In the genomic region with DNA sequence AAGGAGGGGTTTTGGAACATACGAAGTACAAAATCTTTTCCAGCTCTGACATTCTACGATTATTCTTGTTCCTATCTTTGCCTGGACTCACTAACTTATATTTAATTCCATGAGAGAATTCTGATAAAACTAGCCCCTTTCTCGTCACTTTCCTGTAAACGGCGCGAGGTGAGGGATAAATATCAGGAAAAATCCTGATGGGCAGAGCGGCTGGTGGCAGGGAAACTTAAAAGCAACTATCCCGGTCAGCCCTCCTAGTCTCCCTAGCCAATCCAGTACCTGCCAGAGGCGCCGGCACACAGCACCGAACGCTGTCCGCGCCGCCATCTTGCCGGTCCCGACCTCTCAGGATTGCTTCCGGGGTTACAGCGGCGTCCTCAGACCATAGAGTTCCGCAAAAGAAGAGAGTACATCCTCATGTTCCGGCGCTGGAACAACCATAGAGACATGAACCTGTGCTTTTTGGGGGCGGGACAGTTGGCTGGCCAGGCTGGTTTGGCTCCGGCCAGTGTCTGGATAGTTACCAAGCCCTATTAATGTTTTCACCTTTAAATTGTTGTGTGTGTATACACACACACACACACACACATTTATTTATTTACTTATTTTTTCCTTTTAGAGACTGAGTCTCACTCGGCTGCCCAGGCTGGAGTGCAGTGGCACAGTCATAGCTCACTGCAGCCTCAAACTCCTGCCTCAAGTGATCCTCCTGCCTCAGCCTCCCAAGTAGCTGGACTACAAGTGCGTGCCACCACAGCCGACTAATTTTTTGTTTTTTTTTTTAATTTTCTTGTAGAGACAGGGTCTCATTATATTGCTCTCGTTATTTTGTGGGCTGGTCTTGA, we compare ENCODE assay signal across 8 cellular contexts. TPM values are rescaled to one million over a fixed set of nuclear protein-coding genes. Genes with fewer than 3 reads are reported as not detected.
A peak's percentile ranks its signal among the peaks of the same experiment; 100 is the strongest.
DNase-seq lines count a peak whose midpoint lies in the region; ATAC-seq and TF ChIP-seq lines count a peak whose summit lies in the region.

Gene MRPS10 (minus strand): TSS at position 339 of the 845 bp plus-strand sequence. CDS start 12 bp downstream, at position 327.

- TF ChIP-seq CTCF in DOHH2 (IDR thresholded peaks at IDR 0.05; ENCODE audit: low read depth, low read length, poor library complexity, severe bottlenecking): no peak
- TF ChIP-seq CTCF in GM23338 (conservative IDR thresholded peaks at IDR 0.05; ENCODE audit: low read depth in 2 of 2): no peak
- TF ChIP-seq CTCF in fibroblast of lung (conservative IDR thresholded peaks at IDR 0.05 in 1 of 2, IDR thresholded peaks at IDR 0.05 in 1 of 2; ENCODE audit: low read depth in 1 of 2, low read length in 2 of 2): no peak

- H3K4me3 ChIP-seq in DOHH2 (ENCODE audit: low read length) (peak within 1 kb of the TSS; percentile 83), GM23338 (peak within 1 kb of the TSS; percentile 82), fibroblast of lung (replicated peaks in 1 of 4; ENCODE audit: control extremely low read depth in 1 of 4, insufficient read depth in 1 of 4, low read depth in 3 of 4, low read length in 4 of 4) (peak within 1 kb of the TSS; percentile 79 to 100 (median 95))
- H3K4me3 ChIP-seq in naive thymus-derived CD4-positive, alpha-beta T cell (ENCODE audit: low read length): peak within 1 kb of the TSS; percentile 96

- H3K9me2 ChIP-seq in DOHH2 (replicated peaks; ENCODE audit: control insufficient read depth, low read length): no peaks in the 10 kb centered on the region
- H3K9me2 ChIP-seq in GM23338 (ENCODE audit: insufficient read depth): no peaks in the 10 kb centered on the region

- no peaks in the 10 kb centered on the region for H3K9me3 ChIP-seq in DOHH2 (ENCODE audit: control insufficient read depth, insufficient read depth, low read length)
- H3K9me3 ChIP-seq in fibroblast of lung (ENCODE audit: control insufficient read depth, insufficient read depth, low read depth, low read length): no peaks in the 10 kb centered on the region
- no peaks in the 10 kb centered on the region for H3K9me3 ChIP-seq in naive thymus-derived CD4-positive, alpha-beta T cell (ENCODE audit: control insufficient read depth in 2 of 3, low read length in 3 of 3)

- H3K36me3 ChIP-seq in DOHH2 (ENCODE audit: control insufficient read depth, low read length): peaks cover 24% of the 10 kb centered on the region
- H3K36me3 ChIP-seq in GM23338 (ENCODE audit: insufficient read depth): no peaks in the 10 kb centered on the region; the same call in 1 of the 2 replicates
- H3K36me3 ChIP-seq in fibroblast of lung (ENCODE audit: control insufficient read depth, insufficient read depth, low read length): peaks cover 3% of the 10 kb centered on the region
- peaks cover 0 to 12% (median 0%) of the 10 kb centered on the region in 3 experiments for H3K36me3 ChIP-seq in naive thymus-derived CD4-positive, alpha-beta T cell (ENCODE audit: control insufficient read depth in 2 of 3, insufficient read depth in 3 of 3, low read length in 3 of 3)

- peaks cover 8% of the 10 kb centered on the region for H3K4me1 Mint-ChIP-seq in GM23338
- peaks cover 6 to 34% (median 24%) of the 10 kb centered on the region in 7 donors for H3K4me1 Mint-ChIP-seq in naive thymus-derived CD4-positive, alpha-beta T cell
- H3K4me1 Mint-ChIP-seq in stimulated activated naive B cell treated with anti-CD40 and anti-IgM and Interleukin-4, amounts not matched to agents 10 μg/mL and 1 μg/mL and 100 μg/mL, for 72 hours: peaks cover 16 to 34% of the 10 kb centered on the region in 2 donors

- H3F3A ChIP-seq in DOHH2 (ENCODE audit: control insufficient read depth, insufficient read depth) (no peaks in the 10 kb centered on the region), GM23338 (replicated peaks; ENCODE audit: low read depth) (peaks cover 11% of the 10 kb centered on the region; the same call in 1 of the 2 replicates)

- H3K9ac ChIP-seq in fibroblast of lung (ENCODE audit: insufficient read depth, low read length): peak within 1 kb of the TSS; percentile 75

- POLR2A ChIA-PET in naive thymus-derived CD4-positive, alpha-beta T cell (lab: Charles Lee): interaction anchor here (0.6 to 2.7 kb wide), 9 partner anchors 14 to 430 kb away, joined by 3 to 12 read pairs (median 5); partner anchors contain the start of genes BYSL, MED20, TOMM6 and UBR2

- H3K36me3 Mint-ChIP-seq in GM23338 (ENCODE audit: low read depth): peaks cover 7% of the 10 kb centered on the region
- H3K36me3 Mint-ChIP-seq in naive thymus-derived CD4-positive, alpha-beta T cell: peaks cover 0 to 9% (median 7%) of the 10 kb centered on the region in 5 donors
- H3K36me3 Mint-ChIP-seq in stimulated activated naive B cell treated with anti-CD40 and anti-IgM and Interleukin-4, amounts not matched to agents 10 μg/mL and 1 μg/mL and 100 μg/mL, for 72 hours: peaks cover 5 to 9% of the 10 kb centered on the region in 2 donors

- peak within 1 kb of the TSS; percentile 67 for H3K4me2 ChIP-seq in DOHH2 (ENCODE audit: low read length)
- H3K4me2 ChIP-seq in GM23338: peak within 1 kb of the TSS; percentile 84
- H3K4me2 ChIP-seq in fibroblast of lung (ENCODE audit: extremely low read depth, insufficient read depth, low read length): peak within 1 kb of the TSS; percentile 71

- H2AFZ ChIP-seq in GM23338 (peak within 1 kb of the TSS; percentile 40; the same call in 1 of the 2 replicates), fibroblast of lung (ENCODE audit: low read length) (peak within 1 kb of the TSS; percentile 62)

- H3K79me2 ChIP-seq in DOHH2 (ENCODE audit: control insufficient read depth, low read length) (peaks cover 42% of the 10 kb centered on the region), GM23338 (replicated peaks; ENCODE audit: insufficient read depth) (peaks cover 10% of the 10 kb centered on the region), fibroblast of lung (ENCODE audit: control insufficient read depth, insufficient read depth, low read length) (peaks cover 19% of the 10 kb centered on the region)

- H3K4me1 ChIP-seq in DOHH2 (ENCODE audit: control insufficient read depth, low read length) (peaks cover 22% of the 10 kb centered on the region), GM23338 (ENCODE audit: insufficient read depth) (peaks cover 5% of the 10 kb centered on the region; the same call in 1 of the 2 replicates), fibroblast of lung (ENCODE audit: control insufficient read depth, extremely low read depth, insufficient read depth, low read length) (peaks cover 6% of the 10 kb centered on the region)
- peaks cover 9 to 14% of the 10 kb centered on the region in 2 donors for H3K4me1 ChIP-seq in naive thymus-derived CD4-positive, alpha-beta T cell (ENCODE audit: control insufficient read depth in 2 of 2, insufficient read depth in 2 of 2, low read length in 2 of 2)

- peak; percentile 98 for ATAC-seq in GM23338
- ATAC-seq in naive thymus-derived CD4-positive, alpha-beta T cell: peak; percentile 100
- ATAC-seq in stimulated activated naive B cell treated with anti-CD40 and anti-IgM and Interleukin-4, amounts not matched to agents 10 μg/mL and 1 μg/mL and 100 μg/mL, for 72 hours (replicated peaks): peak; percentile 100

- CTCF ChIA-PET in naive thymus-derived CD4-positive, alpha-beta T cell (lab: Charles Lee): interaction anchor here (0.8 to 1.3 kb wide), 4 partner anchors 113 to 484 kb away, joined by 3 to 7 read pairs (median 4); no protein-coding TSS in a partner anchor

- intact Hi-C loops in naive thymus-derived CD4-positive, alpha-beta T cell (cut with micrococcal nuclease): loop anchor here (1.0 to 5.0 kb wide), 16 partner anchors 173 to 1210 kb away; partner anchors contain the start of genes BYSL (in 2 of the 2), MED20 (in 2 of the 2), PRICKLE4 (in 2 of the 2) and TFEB (in 2 of the 2)

- H3K9me3 Mint-ChIP-seq in GM23338: no peaks in the 10 kb centered on the region
- no peaks in the 10 kb centered on the region for H3K9me3 Mint-ChIP-seq in naive thymus-derived CD4-positive, alpha-beta T cell
- H3K9me3 Mint-ChIP-seq in stimulated activated naive B cell treated with anti-CD40 and anti-IgM and Interleukin-4, amounts not matched to agents 10 μg/mL and 1 μg/mL and 100 μg/mL, for 72 hours: no peaks in the 10 kb centered on the region

- peaks cover 6% of the 10 kb centered on the region for H3K27me3 Mint-ChIP-seq in GM23338 (ENCODE audit: insufficient read depth, low read depth, poor library complexity)
- H3K27me3 Mint-ChIP-seq in naive thymus-derived CD4-positive, alpha-beta T cell: no peaks in the 10 kb centered on the region
- H3K27me3 Mint-ChIP-seq in stimulated activated naive B cell treated with anti-CD40 and anti-IgM and Interleukin-4, amounts not matched to agents 10 μg/mL and 1 μg/mL and 100 μg/mL, for 72 hours: no peaks in the 10 kb centered on the region

- H4K20me1 ChIP-seq in DOHH2 (ENCODE audit: control insufficient read depth, insufficient read depth, low read depth, low read length): no peaks in the 10 kb centered on the region
- H4K20me1 ChIP-seq in GM23338 (replicated peaks; ENCODE audit: insufficient read depth): no peaks in the 10 kb centered on the region
- H4K20me1 ChIP-seq in fibroblast of lung (ENCODE audit: control insufficient read depth, extremely low read depth, insufficient read depth, low read length): no peaks in the 10 kb centered on the region

- H3K27me3 ChIP-seq in DOHH2 (ENCODE audit: control insufficient read depth, low read length) (no peaks in the 10 kb centered on the region), GM23338 (ENCODE audit: insufficient read depth) (no peaks in the 10 kb centered on the region), fibroblast of lung (ENCODE audit: control insufficient read depth, insufficient read depth, low read length) (no peaks in the 10 kb centered on the region)
- H3K27me3 ChIP-seq in naive thymus-derived CD4-positive, alpha-beta T cell (ENCODE audit: control insufficient read depth in 2 of 2, insufficient read depth in 2 of 2, low read length in 2 of 2): no peaks in the 10 kb centered on the region

- peak within 1 kb of the TSS; percentile 25 for H3K27ac ChIP-seq in DOHH2 (ENCODE audit: low read depth, low read length)
- peak within 1 kb of the TSS; percentile 88 for H3K27ac ChIP-seq in GM23338 (ENCODE audit: low read depth)
- peak within 1 kb of the TSS; percentile 82 for H3K27ac ChIP-seq in fibroblast of lung (ENCODE audit: insufficient read depth, low read length)
- H3K27ac ChIP-seq in naive thymus-derived CD4-positive, alpha-beta T cell (ENCODE audit: low read depth, low read length): peak within 1 kb of the TSS; percentile 77

- H3K27ac Mint-ChIP-seq in GM23338: peak within 1 kb of the TSS; percentile 96
- peak within 1 kb of the TSS; percentile 87 to 99 (median 97) for H3K27ac Mint-ChIP-seq in naive thymus-derived CD4-positive, alpha-beta T cell
- H3K27ac Mint-ChIP-seq in stimulated activated naive B cell treated with anti-CD40 and anti-IgM and Interleukin-4, amounts not matched to agents 10 μg/mL and 1 μg/mL and 100 μg/mL, for 72 hours: peak within 1 kb of the TSS; percentile 99

- H3K4me3 Mint-ChIP-seq in GM23338: peak within 1 kb of the TSS; percentile 93
- peak within 1 kb of the TSS; percentile 92 to 100 (median 98) for H3K4me3 Mint-ChIP-seq in naive thymus-derived CD4-positive, alpha-beta T cell
- H3K4me3 Mint-ChIP-seq in stimulated activated naive B cell treated with anti-CD40 and anti-IgM and Interleukin-4, amounts not matched to agents 10 μg/mL and 1 μg/mL and 100 μg/mL, for 72 hours: peak within 1 kb of the TSS; percentile 96 to 98

- peak; percentile 98 for DNase-seq in GM23338 (ENCODE audit: low spot score)
- DNase-seq in LHCN-M2 (ENCODE audit: low read depth): peak; percentile 96
- DNase-seq in RPMI8226: peak; percentile 94
- peak; percentile 79 to 80 for DNase-seq in activated T-helper 1 cell treated with anti-CD3 and anti-CD28 coated beads, Interleukin-2, amount 50 U/mL, for 16 hours (ENCODE audit: low read depth in 1 of 2, low spot score in 1 of 2)
- peak; percentile 96 for DNase-seq in fibroblast of lung (ENCODE audit: low read depth in 2 of 2)
- peak; percentile 72 to 92 (median 87) for DNase-seq in naive thymus-derived CD4-positive, alpha-beta T cell
- DNase-seq in stimulated activated naive B cell treated with anti-CD40 and anti-IgM and Interleukin-4, amounts not matched to agents 10 μg/mL and 1 μg/mL and 100 μg/mL, for 72 hours: peak; percentile 89

RNA-seq across cellular contexts. Expression of gene MRPS10, which starts in this region (rescaled TPM):
- 42.7 and 49.3 TPM in 2 replicates for total RNA-seq in GM23338 (2014; rRNA removed; shearing (Covaris generic))
- polyA plus RNA-seq in GM23338 (2016; fragmentation: Nextera tagmentation; extraction: Ambion mirVana): 33.7 and 36.2 TPM in 2 replicates
- total RNA-seq in LHCN-M2 (2014; rRNA removed): 53.0 and 58.1 TPM in 2 replicates
- polyA plus RNA-seq in LHCN-M2 (2012): 28.9 TPM
- 46.5 and 67.5 TPM in 2 replicates for total RNA-seq in fibroblast of lung
- 70.9 and 74.1 TPM in 2 replicates for polyA plus RNA-seq in fibroblast of lung
- polyA plus RNA-seq in fibroblast of lung (2012): 42.4 and 44.4 TPM in 2 replicates
- polyA minus RNA-seq in fibroblast of lung (ENCODE audit: low replicate concordance): 2.0 and 4.2 TPM in 2 replicates
- 10 to 100 TPM; 17.0 to 30.3 (median 25.3) TPM for total RNA-seq in naive thymus-derived CD4-positive, alpha-beta T cell
- 10 to 100 TPM; 41.0 to 60.9 TPM for polyA plus RNA-seq in naive thymus-derived CD4-positive, alpha-beta T cell

Comparison
In these comparisons a context has a peak if more than half of its experiments do, and no peak if none do; other contexts are left out.
1. Peak in every context shown above with its lines: DNase-seq, ATAC-seq, H3K4me3 ChIP-seq and H3K27ac ChIP-seq.
2. H3K27ac ChIP-seq: peak in every context shown above with its lines; median percentile 88 in GM23338; 82 in fibroblast of lung; 77 in naive thymus-derived CD4-positive, alpha-beta T cell; 25 in DOHH2.